9 cellular contexts compared by ENCODE assay signal in the genomic region with DNA sequence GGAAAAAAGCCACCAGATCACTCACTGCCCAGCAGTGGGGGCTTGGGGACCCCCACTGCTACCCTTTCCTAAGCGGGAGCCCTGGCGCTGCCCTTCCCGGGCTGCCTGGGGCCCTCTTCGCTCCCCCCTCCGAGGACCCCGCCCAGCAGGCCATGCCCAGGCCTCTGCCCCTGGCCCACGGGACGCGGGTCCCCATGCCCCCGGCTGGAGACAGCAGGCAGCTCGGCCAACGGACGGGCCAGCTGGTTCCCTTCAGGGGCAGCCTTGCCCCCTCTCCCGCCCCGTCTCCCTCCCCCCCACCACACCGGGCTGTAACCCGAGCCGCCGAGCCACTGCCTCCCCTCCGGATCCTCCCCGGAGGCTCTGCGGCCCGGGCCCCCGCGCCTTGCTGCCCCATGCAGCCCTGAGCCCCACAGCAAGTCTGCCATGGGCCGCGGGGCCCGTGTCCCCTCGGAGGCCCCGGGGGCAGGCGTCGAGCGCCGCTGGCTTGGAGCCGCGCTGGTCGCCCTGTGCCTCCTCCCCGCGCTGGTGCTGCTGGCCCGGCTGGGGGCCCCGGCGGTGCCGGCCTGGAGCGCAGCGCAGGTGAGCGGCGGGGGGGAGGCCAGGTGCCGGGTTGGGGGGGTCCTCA. TPM values are rescaled to one million over a fixed set of nuclear protein-coding genes. Genes with fewer than 3 reads are reported as not detected.
A peak's percentile ranks its signal among the peaks of the same experiment; 100 is the strongest.
DNase-seq lines count a peak whose midpoint lies in the region; ATAC-seq and TF ChIP-seq lines count a peak whose summit lies in the region.
"Had no signal": no experiment of that assay in that cellular context is flagged by ENCODE, and none has a peak within 500 bp of the region (broad histone marks: within the 10 kb centered on the region; RNA-seq: fewer than 3 reads in every experiment).

A gene (plus strand): TSS at position 381 of the 628 bp plus-strand sequence. CDS start 46 bp downstream, at position 427.

- H3K9ac ChIP-seq in BLaER1 = no peak within 1 kb of the TSS

- peaks cover 0 to 3% (median 2%) of the 10 kb centered on the region in 3 donors for H3K4me1 Mint-ChIP-seq in IgD-negative memory B cell
- peaks cover 7 to 10% of the 10 kb centered on the region in 2 donors for H3K4me1 Mint-ChIP-seq in natural killer cell treated with Interleukin-12 subunit alpha and Interleukin-12 subunit beta and Interleukin-15 and Interleukin-18, amount 100 ng/mL, for 72 hours (ENCODE audit: low read depth in 2 of 2)

- H3K4me1 ChIP-seq in BLaER1 = peaks cover 37% of the 10 kb centered on the region

- no peak within 1 kb of the TSS for H3K27ac ChIP-seq in BLaER1

- H3K4me2 ChIP-seq in BLaER1 = peak within 1 kb of the TSS; percentile 98

- H3K27me3 Mint-ChIP-seq in IgD-negative memory B cell = peaks cover 4% of the 10 kb centered on the region
- no peaks in the 10 kb centered on the region for H3K27me3 Mint-ChIP-seq in natural killer cell treated with Interleukin-12 subunit alpha and Interleukin-12 subunit beta and Interleukin-15 and Interleukin-18, amount 100 ng/mL, for 72 hours

- ATAC-seq in natural killer cell treated with Interleukin-12 subunit alpha and Interleukin-12 subunit beta and Interleukin-15 and Interleukin-18, amount 100 ng/mL, for 72 hours = no peak
- ATAC-seq in HG02981 (IDR thresholded peaks at IDR 0.05; ENCODE audit: unreplicated experiment) = no peak

- DNase-seq in fibroblast of villous mesenchyme (ENCODE audit: low read depth) = peak; percentile 61
- DNase-seq in natural killer cell treated with Interleukin-12 subunit alpha and Interleukin-12 subunit beta and Interleukin-15 and Interleukin-18, amount 100 ng/mL, for 72 hours (ENCODE audit: low spot score) = no peak
- no peak for DNase-seq in NCI-H2227 treated with DMSO at 0.1 percent for 48 hours (lab: John Stamatoyannopoulos, UW)
- no peak for DNase-seq in germinal center (ENCODE audit: low spot score)
- no peak for DNase-seq in amniotic stem cell (lab: John Stamatoyannopoulos, UW)
- DNase-seq: NCI-H2081 treated with DMSO at 0.1 percent for 48 hours had no signal

- peak within 1 kb of the TSS in 1 of 3 donors; percentile 75 for H3K27ac Mint-ChIP-seq in IgD-negative memory B cell
- no peak within 1 kb of the TSS for H3K27ac Mint-ChIP-seq in natural killer cell treated with Interleukin-12 subunit alpha and Interleukin-12 subunit beta and Interleukin-15 and Interleukin-18, amount 100 ng/mL, for 72 hours

- H3K36me3 Mint-ChIP-seq in IgD-negative memory B cell = peaks cover 2% of the 10 kb centered on the region
- no peaks in the 10 kb centered on the region for H3K36me3 Mint-ChIP-seq in natural killer cell treated with Interleukin-12 subunit alpha and Interleukin-12 subunit beta and Interleukin-15 and Interleukin-18, amount 100 ng/mL, for 72 hours

- peaks cover 7% of the 10 kb centered on the region for H4K20me1 ChIP-seq in BLaER1

- peaks cover 20% of the 10 kb centered on the region for H3K27me3 ChIP-seq in BLaER1

- H3K9me3 Mint-ChIP-seq in IgD-negative memory B cell = peaks cover 0 to 2% (median 0%) of the 10 kb centered on the region in 3 donors
- no peaks in the 10 kb centered on the region for H3K9me3 Mint-ChIP-seq in natural killer cell treated with Interleukin-12 subunit alpha and Interleukin-12 subunit beta and Interleukin-15 and Interleukin-18, amount 100 ng/mL, for 72 hours

- H3K4me3 Mint-ChIP-seq in IgD-negative memory B cell = peak within 1 kb of the TSS in 3 of 4 donors; percentile 37 to 81 (median 48)
- peak within 1 kb of the TSS; percentile 39 for H3K4me3 Mint-ChIP-seq in natural killer cell treated with Interleukin-12 subunit alpha and Interleukin-12 subunit beta and Interleukin-15 and Interleukin-18, amount 100 ng/mL, for 72 hours

- peaks cover 12% of the 10 kb centered on the region for H3K36me3 ChIP-seq in BLaER1

- H3K9me3 ChIP-seq in BLaER1 = no peaks in the 10 kb centered on the region

- peak within 1 kb of the TSS; percentile 66 for H3K4me3 ChIP-seq in BLaER1
- H3K4me3 ChIP-seq in fibroblast of villous mesenchyme (ENCODE audit: low read depth, low read length) = peak within 1 kb of the TSS; percentile 50

- TF ChIP-seq CTCF in fibroblast of villous mesenchyme (IDR thresholded peaks at IDR 0.05; ENCODE audit: insufficient read depth, low read depth, low read length) = no peak

RNA-seq across cellular contexts. Expression of the gene that starts here (rescaled TPM):
- 0.93 TPM for polyA plus RNA-seq in IgD-negative memory B cell
- total RNA-seq in fibroblast of villous mesenchyme = 6.5 and 11.0 TPM in 2 replicates
- 1 to 10 TPM; 4.9 to 6.1 TPM for total RNA-seq in natural killer cell treated with Interleukin-12 subunit alpha and Interleukin-12 subunit beta and Interleukin-15 and Interleukin-18, amount 100 ng/mL, for 72 hours
